Comparison of ENCODE assay signal across 14 cellular contexts in genomic region chr7:80997841-80998240, GRCh38.
DNase-seq lines count a peak whose midpoint lies in the region; ATAC-seq and TF ChIP-seq lines count a peak whose summit lies in the region.
"Had no signal": no experiment of that assay in that cellular context is flagged by ENCODE, and none has a peak within 500 bp of the region (broad histone marks: within the 10 kb centered on the region; RNA-seq: fewer than 3 reads in every experiment).

No MANE protein-coding gene starts in this region.

- H3K36me3 ChIP-seq in uterus, result no peaks in the 10 kb centered on the region
- no peaks in the 10 kb centered on the region for H3K36me3 ChIP-seq in psoas muscle (ENCODE audit: insufficient read depth in 1 of 2, low read depth in 1 of 2)

- DNase-seq in Ammon's horn (ENCODE audit: low spot score) (peak; percentile 39), NCI-H1105 (lab: John Stamatoyannopoulos, UW) (peak; percentile 49), NCI-H446 (lab: John Stamatoyannopoulos, UW) (peak; percentile 61 to 88), cerebellar cortex (ENCODE audit: low spot score) (peak; percentile 87), uterus (no peak), psoas muscle (no peak), NCI-H1092 treated with DMSO at 0.1 percent for 48 hours (lab: John Stamatoyannopoulos, UW) (no peak)
- DNase-seq: NCI-H1092, NCI-H2029 treated with DMSO at 0.1 percent for 48 hours, NCI-H345, PC-9, T-cell had no signal

- no peak for TF ChIP-seq POLR2A in uterus (IDR thresholded peaks at IDR 0.05)

- 82 to 86% (median 85%) methylated on average over 7 of the region's 7 CpGs for WGBS in psoas muscle, 3 donors

- H3K4me3 ChIP-seq in uterus (no peak overlapping the region), psoas muscle (no peak overlapping the region)
- H3K4me3 ChIP-seq: PC-9 had no signal

- H3K27me3 ChIP-seq in uterus (no peaks in the 10 kb centered on the region), psoas muscle (ENCODE audit: insufficient read depth in 3 of 3, low read length in 2 of 3) (no peaks in the 10 kb centered on the region)

- H3K27ac ChIP-seq in uterus (no peak overlapping the region), psoas muscle (no peak overlapping the region)
- H3K27ac ChIP-seq: C4-2B, KMS-11, PC-9 had no signal

- intact Hi-C loops in uterus (cut with DNase I; ENCODE audit: low total_unique reads) (no loop called here), psoas muscle (cut with DNase I) (no loop called here)

- no peak for ATAC-seq in psoas muscle
- ATAC-seq: T-cell had no signal

- no peak for TF ChIP-seq CTCF in uterus (IDR thresholded peaks at IDR 0.05)
- no peak for TF ChIP-seq CTCF in psoas muscle (IDR thresholded peaks at IDR 0.05)

- H3K9me3 ChIP-seq in uterus, result no peaks in the 10 kb centered on the region
- H3K9me3 ChIP-seq in psoas muscle, result no peaks in the 10 kb centered on the region

- H3K4me1 ChIP-seq in uterus (no peaks in the 10 kb centered on the region), psoas muscle (peaks cover 7% of the 10 kb centered on the region)

Comparison
In these comparisons a context has a peak if more than half of its experiments do, and no peak if none do; other contexts are left out.
1. DNase-seq: peak in Ammon's horn (single experiment), NCI-H1105 (single experiment), NCI-H446 (2 of 2) and cerebellar cortex (single experiment); none in uterus (0 of 2), psoas muscle (0 of 2) and NCI-H1092 treated with DMSO at 0.1 percent for 48 hours (single experiment).